Comparison of ENCODE assay signal across 2 cellular contexts in genomic region chr15:99212401-99212800, GRCh38.
TF ChIP-seq lines count a peak whose summit lies in the region.

No MANE protein-coding gene starts in this region.

TF ChIP-seq in A549, 52 proteins besides CTCF, POLR2A, EP300 and RAD21:
- no peak for TF ChIP-seq FOSL2 (IDR thresholded peaks at IDR 0.05)
- peak; percentile 44; the same call in 1 of the 2 replicates for TF ChIP-seq FOSL2 (CRISPR knock-in tag; IDR thresholded peaks at IDR 0.05)
- TF ChIP-seq SMC3 (IDR thresholded peaks at IDR 0.05), result no peak
TF ChIP-seq in A549: peak in this region for 1.

TF ChIP-seq in IMR-90, 13 proteins besides CTCF, POLR2A, EP300 and RAD21:
- TF ChIP-seq SMC3 (IDR thresholded peaks at IDR 0.05; ENCODE audit: low read depth, low read length) (no peak; the same call in 1 of the 2 replicates), MAZ (IDR thresholded peaks at IDR 0.05; ENCODE audit: borderline replicate concordance, low read depth, low read length) (no peak), FOS (IDR thresholded peaks at IDR 0.05; ENCODE audit: low read depth, low read length) (peak; percentile 37; the same call in 1 of the 2 replicates), RCOR1 (IDR thresholded peaks at IDR 0.05; ENCODE audit: insufficient replicate concordance, low read length) (no peak)
